In genomic region chr6:160030103-160030502, GRCh38 we compare ENCODE assay signal across 8 cellular contexts.
A peak's percentile ranks its signal among the peaks of the same experiment; 100 is the strongest.
DNase-seq lines count a peak whose midpoint lies in the region; ATAC-seq and TF ChIP-seq lines count a peak whose summit lies in the region.

No MANE protein-coding gene starts in this region.

- no peak for TF ChIP-seq CTCF in endothelial cell (IDR thresholded peaks at IDR 0.05; ENCODE audit: unreplicated experiment)

- H3K9me3 Mint-ChIP-seq in endothelial cell (ENCODE audit: unreplicated experiment): no peaks in the 10 kb centered on the region
- no peaks in the 10 kb centered on the region for H3K9me3 Mint-ChIP-seq in activated T-cell treated with anti-CD3 and anti-CD28 coated beads, Interleukin-2, amount 50 U/mL, for 72 hours

- H3K4me1 Mint-ChIP-seq in endothelial cell (ENCODE audit: unreplicated experiment): peaks cover 9% of the 10 kb centered on the region
- peaks cover 7% of the 10 kb centered on the region for H3K4me1 Mint-ChIP-seq in activated T-cell treated with anti-CD3 and anti-CD28 coated beads, Interleukin-2, amount 50 U/mL, for 72 hours (ENCODE audit: low read depth)

- H3K27me3 Mint-ChIP-seq in endothelial cell (ENCODE audit: unreplicated experiment): peaks cover 7% of the 10 kb centered on the region
- H3K27me3 Mint-ChIP-seq in activated T-cell treated with anti-CD3 and anti-CD28 coated beads, Interleukin-2, amount 50 U/mL, for 72 hours (ENCODE audit: low read depth): no peaks in the 10 kb centered on the region

- no peak for ATAC-seq in activated T-cell treated with anti-CD3 and anti-CD28 coated beads, Interleukin-2, amount 50 U/mL, for 72 hours (replicated peaks in 1 of 2)

- H3K4me3 Mint-ChIP-seq in endothelial cell (ENCODE audit: unreplicated experiment): no peak overlapping the region
- no peak overlapping the region for H3K4me3 Mint-ChIP-seq in activated T-cell treated with anti-CD3 and anti-CD28 coated beads, Interleukin-2, amount 50 U/mL, for 72 hours

- no peak overlapping the region for H3K27ac Mint-ChIP-seq in endothelial cell (ENCODE audit: unreplicated experiment)
- no peak overlapping the region for H3K27ac Mint-ChIP-seq in activated T-cell treated with anti-CD3 and anti-CD28 coated beads, Interleukin-2, amount 50 U/mL, for 72 hours

- peak in 38 of 56 donors; percentile 9 to 76 (median 39) for DNase-seq in amygdala (lab: John Stamatoyannopoulos, UW)
- DNase-seq in hepatic stellate cell (ENCODE audit: low spot score): peak; percentile 89
- DNase-seq in retina: peak; percentile 67
- DNase-seq in endothelial cell (ENCODE audit: low spot score): no peak
- no peak for DNase-seq in activated T-cell treated with anti-CD3 and anti-CD28 coated beads, Interleukin-2, amount 50 U/mL, for 72 hours
- no peak for DNase-seq in HuH-7 (ENCODE audit: low spot score)
- DNase-seq in SKM-1 (lab: John Stamatoyannopoulos, UW; ENCODE audit: unreplicated experiment): no peak

- TF ChIP-seq RAD21 in Ishikawa (IDR thresholded peaks at IDR 0.05; ENCODE audit: low read depth): no peak

- TF ChIP-seq EP300 in Ishikawa (IDR thresholded peaks at IDR 0.05; ENCODE audit: borderline replicate concordance): no peak

- H3K36me3 Mint-ChIP-seq in endothelial cell (ENCODE audit: low read depth, unreplicated experiment): peaks cover 44% of the 10 kb centered on the region
- peaks cover 14 to 21% of the 10 kb centered on the region in 2 donors for H3K36me3 Mint-ChIP-seq in activated T-cell treated with anti-CD3 and anti-CD28 coated beads, Interleukin-2, amount 50 U/mL, for 72 hours (ENCODE audit: insufficient read depth in 2 of 2)

TF ChIP-seq in Ishikawa, 13 proteins besides CTCF, POLR2A, EP300 and RAD21:
- TF ChIP-seq TEAD4 (IDR thresholded peaks at IDR 0.05): peak; percentile 69
- TF ChIP-seq CREB1 (IDR thresholded peaks at IDR 0.05; ENCODE audit: low read depth): no peak
- peak; percentile 21; the same call in 1 of the 2 replicates for TF ChIP-seq NFIC (IDR thresholded peaks at IDR 0.05)
- no peak for TF ChIP-seq CEBPB (IDR thresholded peaks at IDR 0.05)
- TF ChIP-seq TAF1 (IDR thresholded peaks at IDR 0.05; ENCODE audit: low read depth): no peak
- no peak for TF ChIP-seq FOXM1 (IDR thresholded peaks at IDR 0.05; ENCODE audit: borderline replicate concordance, low read depth)
- TF ChIP-seq TCF12 (IDR thresholded peaks at IDR 0.05; ENCODE audit: low read depth): no peak

Comparison
In these comparisons a context has a peak if more than half of its experiments do, and no peak if none do; other contexts are left out.
1. DNase-seq: peak in amygdala (38 of 56), hepatic stellate cell (single experiment) and retina (single experiment); none in endothelial cell (single experiment), activated T-cell treated with anti-CD3 and anti-CD28 coated beads, Interleukin-2, amount 50 U/mL, for 72 hours (0 of 2), HuH-7 (single experiment) and SKM-1 (single experiment).